ENCODE assay signal across 8 cellular contexts in the genomic region with DNA sequence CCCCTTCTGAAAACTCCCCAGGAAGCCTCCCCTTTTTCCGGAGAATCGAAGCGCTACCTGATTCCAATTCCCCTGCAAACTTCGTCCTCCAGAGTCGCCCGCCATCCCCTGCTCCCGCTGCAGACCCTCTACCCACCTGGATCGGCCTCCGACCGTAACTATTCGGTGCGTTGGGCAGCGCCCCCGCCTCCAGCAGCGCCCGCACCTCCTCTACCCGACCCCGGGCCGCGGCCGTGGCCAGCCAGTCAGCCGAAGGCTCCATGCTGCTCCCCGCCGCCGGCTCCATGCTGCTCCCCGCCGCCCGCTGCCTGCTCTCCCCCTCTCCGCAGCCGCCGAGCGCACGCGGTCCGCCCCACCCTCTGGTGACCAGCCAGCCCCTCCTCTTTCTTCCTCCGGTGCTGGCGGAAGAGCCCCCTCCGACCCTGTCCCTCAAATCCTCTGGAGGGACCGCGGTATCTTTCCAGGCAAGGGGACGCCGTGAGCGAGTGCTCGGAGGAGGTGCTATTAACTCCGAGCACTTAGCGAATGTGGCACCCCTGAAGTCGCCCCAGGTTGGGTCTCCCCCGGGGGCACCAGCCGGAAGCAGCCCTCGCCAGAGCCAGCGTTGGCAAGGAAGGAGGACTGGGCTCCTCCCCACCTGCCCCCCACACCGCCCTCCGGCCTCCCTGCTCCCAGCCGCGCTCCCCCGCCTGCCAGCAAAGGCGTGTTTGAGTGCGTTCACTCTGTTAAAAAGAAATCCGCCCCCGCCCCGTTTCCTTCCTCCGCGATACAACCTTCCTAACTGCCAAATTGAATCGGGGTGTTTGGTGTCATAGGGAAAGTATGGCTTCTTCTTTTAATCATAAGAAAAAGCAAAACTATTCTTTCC. TPM values are rescaled to one million over a fixed set of nuclear protein-coding genes. Genes with fewer than 3 reads are reported as not detected.
DNase-seq lines count a peak whose midpoint lies in the region; ATAC-seq and TF ChIP-seq lines count a peak whose summit lies in the region.

No MANE protein-coding gene starts in this region.

- CTCF ChIA-PET in activated CD8-positive, alpha-beta memory T cell treated with anti-CD3 and anti-CD28 coated beads, Interleukin-2, amount 10 ng/mL, durations not matched to agents 7 days and 5 days (lab: Charles Lee), result interaction anchor here (0.9 to 2.7 kb wide), 3 partner anchors 9 to 34 kb away, joined by 3 to 14 read pairs (median 8); partner anchors contain the start of gene CDKN2B

- no peak overlapping the region for H3K27ac Mint-ChIP-seq in activated CD8-positive, alpha-beta memory T cell treated with anti-CD3 and anti-CD28 coated beads, Interleukin-2, amount 10 ng/mL, durations not matched to agents 7 days and 5 days
- H3K27ac Mint-ChIP-seq in osteocyte (ENCODE audit: unreplicated experiment), result no peak overlapping the region

- no peaks in the 10 kb centered on the region for H3K27me3 ChIP-seq in MG63

- H3K4me1 Mint-ChIP-seq in activated CD8-positive, alpha-beta memory T cell treated with anti-CD3 and anti-CD28 coated beads, Interleukin-2, amount 10 ng/mL, durations not matched to agents 7 days and 5 days, result peaks cover 25% of the 10 kb centered on the region
- H3K4me1 Mint-ChIP-seq in osteocyte (ENCODE audit: unreplicated experiment), result peaks cover 21% of the 10 kb centered on the region

- peaks cover 10% of the 10 kb centered on the region for H3K36me3 Mint-ChIP-seq in activated CD8-positive, alpha-beta memory T cell treated with anti-CD3 and anti-CD28 coated beads, Interleukin-2, amount 10 ng/mL, durations not matched to agents 7 days and 5 days
- peaks cover 12% of the 10 kb centered on the region for H3K36me3 Mint-ChIP-seq in osteocyte (ENCODE audit: unreplicated experiment)

- H3K9me3 ChIP-seq in MG63, result no peaks in the 10 kb centered on the region

- peaks cover 95% of the 10 kb centered on the region for H3K27me3 Mint-ChIP-seq in activated CD8-positive, alpha-beta memory T cell treated with anti-CD3 and anti-CD28 coated beads, Interleukin-2, amount 10 ng/mL, durations not matched to agents 7 days and 5 days
- H3K27me3 Mint-ChIP-seq in osteocyte (ENCODE audit: unreplicated experiment), result peaks cover 92% of the 10 kb centered on the region

- H3K9me3 Mint-ChIP-seq in activated CD8-positive, alpha-beta memory T cell treated with anti-CD3 and anti-CD28 coated beads, Interleukin-2, amount 10 ng/mL, durations not matched to agents 7 days and 5 days (ENCODE audit: low read depth), result no peaks in the 10 kb centered on the region
- H3K9me3 Mint-ChIP-seq in osteocyte (ENCODE audit: unreplicated experiment), result peaks cover 3% of the 10 kb centered on the region

- peak overlapping the region; percentile 44 to 56 for H3K4me3 ChIP-seq in foreskin fibroblast (ENCODE audit: low read depth in 1 of 2, low read length in 2 of 2)
- no peak overlapping the region for H3K4me3 ChIP-seq in MG63

- ATAC-seq in GM18502 (IDR thresholded peaks at IDR 0.05; ENCODE audit: poor library complexity, unreplicated experiment) (peak; percentile 83), HG02623 (IDR thresholded peaks at IDR 0.05; ENCODE audit: unreplicated experiment) (peak; percentile 53), HG03280 (IDR thresholded peaks at IDR 0.05; ENCODE audit: unreplicated experiment) (no peak)
- peak; percentile 78 for ATAC-seq in activated CD8-positive, alpha-beta memory T cell treated with anti-CD3 and anti-CD28 coated beads, Interleukin-2, amount 10 ng/mL, durations not matched to agents 7 days and 5 days

- H3K4me3 Mint-ChIP-seq in activated CD8-positive, alpha-beta memory T cell treated with anti-CD3 and anti-CD28 coated beads, Interleukin-2, amount 10 ng/mL, durations not matched to agents 7 days and 5 days, result peak overlapping the region; percentile 73
- H3K4me3 Mint-ChIP-seq in osteocyte (ENCODE audit: unreplicated experiment), result peak overlapping the region; percentile 75

- peak; percentile 88 for DNase-seq in NCI-H2107 treated with DMSO at 0.1 percent for 48 hours (lab: John Stamatoyannopoulos, UW; ENCODE audit: unreplicated experiment)
- DNase-seq in activated CD8-positive, alpha-beta memory T cell treated with anti-CD3 and anti-CD28 coated beads, Interleukin-2, amount 10 ng/mL, durations not matched to agents 7 days and 5 days, result no peak
- DNase-seq in foreskin fibroblast, result peak; percentile 75 to 88
- peak; percentile 86 for DNase-seq in osteocyte (ENCODE audit: extremely low spot score, unreplicated experiment)
- no peak for DNase-seq in MG63

- H3K36me3 ChIP-seq in MG63, result no peaks in the 10 kb centered on the region

- TF ChIP-seq CTCF in foreskin fibroblast (IDR thresholded peaks at IDR 0.05; ENCODE audit: low read depth, low read length) (no peak), osteocyte (IDR thresholded peaks at IDR 0.05) (no peak)

RNA-seq across cellular contexts. Expression of gene CDKN2A, which starts 19.4 kb away (rescaled TPM):
- 10 to 100 TPM; 16.9 to 34.1 TPM for total RNA-seq in activated CD8-positive, alpha-beta memory T cell treated with anti-CD3 and anti-CD28 coated beads, Interleukin-2, amount 10 ng/mL, durations not matched to agents 7 days and 5 days
- 14.3 and 16.0 TPM in 2 replicates for total RNA-seq in osteocyte
- total RNA-seq in MG63 (2014; rRNA removed; shearing (Covaris generic); ENCODE audit: low replicate concordance), result not detected in 2 replicates

RNA-seq across cellular contexts. Expression of gene CDKN2B-AS1, which starts 19.8 kb away (rescaled TPM):
- total RNA-seq in activated CD8-positive, alpha-beta memory T cell treated with anti-CD3 and anti-CD28 coated beads, Interleukin-2, amount 10 ng/mL, durations not matched to agents 7 days and 5 days, result 1 to 10 TPM; 3.3 to 3.4 TPM
- 4.0 and 5.2 TPM in 2 replicates for total RNA-seq in osteocyte
- not detected in 2 replicates for total RNA-seq in MG63 (2014; rRNA removed; shearing (Covaris generic); ENCODE audit: low replicate concordance)

RNA-seq across cellular contexts. Expression of gene CDKN2B, which starts 34.3 kb away (rescaled TPM):
- total RNA-seq in activated CD8-positive, alpha-beta memory T cell treated with anti-CD3 and anti-CD28 coated beads, Interleukin-2, amount 10 ng/mL, durations not matched to agents 7 days and 5 days, result 1 to 10 TPM in 1 of 2 experiments, under 1 TPM in 1; 0.93 to 5.9 TPM
- total RNA-seq in osteocyte, result 22.9 and 23.3 TPM in 2 replicates
- not detected in 2 replicates for total RNA-seq in MG63 (2014; rRNA removed; shearing (Covaris generic); ENCODE audit: low replicate concordance)

Comparison
In these comparisons a context has a peak if more than half of its experiments do, and no peak if none do; other contexts are left out.
1. DNase-seq: peak in NCI-H2107 treated with DMSO at 0.1 percent for 48 hours (single experiment), foreskin fibroblast (2 of 2) and osteocyte (single experiment); none in activated CD8-positive, alpha-beta memory T cell treated with anti-CD3 and anti-CD28 coated beads, Interleukin-2, amount 10 ng/mL, durations not matched to agents 7 days and 5 days (single experiment) and MG63 (single experiment).
2. RNA of gene CDKN2A, which starts 19.4 kb away (total RNA-seq): 16.9 to 34.1 TPM in activated CD8-positive, alpha-beta memory T cell treated with anti-CD3 and anti-CD28 coated beads, Interleukin-2, amount 10 ng/mL, durations not matched to agents 7 days and 5 days and 14.3 to 16.0 TPM in osteocyte; not detected in MG63; every median in the first group is over 10 times any median in the second.